In the genomic region with DNA sequence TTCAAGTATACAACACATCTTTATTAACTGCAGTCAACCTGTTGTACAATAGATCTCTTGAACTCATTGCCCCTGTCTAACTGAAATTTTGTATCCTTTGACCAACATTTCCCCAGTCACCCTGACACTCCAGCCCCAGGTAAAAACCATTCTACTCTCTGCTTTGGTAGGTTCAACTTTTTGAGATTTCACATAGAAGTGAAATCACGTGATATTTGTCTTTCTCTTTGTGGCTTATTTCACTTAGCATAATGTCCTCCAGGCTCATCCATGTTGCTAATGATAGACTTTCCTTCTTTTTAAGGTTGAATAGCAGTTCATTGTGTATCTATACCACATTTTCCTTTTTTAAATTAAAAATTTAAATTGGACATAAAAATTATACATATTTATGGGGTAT, we compare ENCODE assay signal across 7 cellular contexts.
"Had no signal": no experiment of that assay in that cellular context is flagged by ENCODE, and none has a peak within 500 bp of the region (broad histone marks: within the 10 kb centered on the region; RNA-seq: fewer than 3 reads in every experiment).

No MANE protein-coding gene starts in this region.

- ATAC-seq: GM12878 had no signal

- H3K4me3 ChIP-seq: GM12878 had no signal

- FAIRE-seq: GM12878, GM12891, GM12892, GM18507, GM19239 had no signal

- DNase-seq: GDM1, GF-D8 had no signal
